Comparison of ENCODE assay signal across 1 cellular context in the genomic region with DNA sequence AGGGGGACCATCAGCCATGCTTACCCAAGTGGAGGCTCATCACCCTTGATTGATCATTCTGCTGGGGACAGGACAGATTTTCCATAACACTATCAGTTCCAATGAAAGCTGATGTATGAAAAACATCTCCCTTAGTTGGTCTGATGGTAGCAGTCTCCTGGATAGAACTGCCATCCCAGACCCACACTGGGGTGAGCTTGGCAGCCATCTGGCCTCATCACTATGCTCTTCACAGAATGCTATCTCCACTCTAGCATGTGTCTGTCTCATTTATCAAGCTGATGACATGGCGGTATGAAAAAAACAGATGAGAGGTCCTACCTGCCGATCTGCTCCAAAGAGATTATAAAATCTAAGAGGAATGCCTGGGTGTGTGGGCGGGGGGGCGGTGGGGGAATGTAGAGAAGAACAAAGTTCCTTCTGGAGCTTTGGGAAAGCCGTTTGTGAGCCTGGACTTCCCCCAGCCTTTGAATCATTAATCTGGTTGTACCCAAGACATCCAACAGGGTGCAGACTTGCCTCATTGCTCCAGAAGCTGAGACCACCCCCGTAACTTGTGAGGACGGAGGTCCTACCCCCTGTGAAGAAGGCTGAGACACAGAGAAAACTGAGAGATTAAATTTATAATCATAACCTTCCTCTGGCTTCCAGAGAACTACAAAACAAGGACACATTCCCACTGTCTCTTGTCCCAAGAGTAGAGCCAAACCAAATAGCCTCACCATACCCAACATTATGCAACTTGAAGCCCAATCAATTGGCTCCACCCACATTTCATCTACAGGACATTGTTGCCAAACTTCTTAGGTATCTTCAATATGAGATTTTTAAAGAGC.
TF ChIP-seq lines count a peak whose summit lies in the region.

No MANE protein-coding gene starts in this region.

TF ChIP-seq in H1, 55 proteins besides CTCF, POLR2A, EP300 and RAD21:
- TF ChIP-seq, protein P1, sequence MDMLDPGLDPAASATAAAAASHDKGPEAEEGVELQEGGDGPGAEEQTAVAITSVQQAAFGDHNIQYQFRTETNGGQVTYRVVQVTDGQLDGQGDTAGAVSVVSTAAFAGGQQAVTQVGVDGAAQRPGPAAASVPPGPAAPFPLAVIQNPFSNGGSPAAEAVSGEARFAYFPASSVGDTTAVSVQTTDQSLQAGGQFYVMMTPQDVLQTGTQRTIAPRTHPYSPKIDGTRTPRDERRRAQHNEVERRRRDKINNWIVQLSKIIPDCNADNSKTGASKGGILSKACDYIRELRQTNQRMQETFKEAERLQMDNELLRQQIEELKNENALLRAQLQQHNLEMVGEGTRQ (IDR thresholded peaks at IDR 0.05; ENCODE audit: low read length): no peak
- TF ChIP-seq BCL11A (IDR thresholded peaks at IDR 0.05; ENCODE audit: low read depth in 2 of 2, low read length in 2 of 2) (no peak), RBBP5 (IDR thresholded peaks at IDR 0.05; ENCODE audit: borderline replicate concordance, low read depth, low read length) (no peak), PHF8 (conservative IDR thresholded peaks at IDR 0.05; ENCODE audit: low read depth, low read length) (no peak), TCF12 (IDR thresholded peaks at IDR 0.05; ENCODE audit: low read depth, low read length) (no peak), HDAC2 (IDR thresholded peaks at IDR 0.05; ENCODE audit: borderline replicate concordance in 1 of 2, low read depth in 2 of 2, low read length in 2 of 2) (no peak), CHD2 (IDR thresholded peaks at IDR 0.05; ENCODE audit: low read length) (no peak), FOSL1 (IDR thresholded peaks at IDR 0.05; ENCODE audit: insufficient read depth, low read depth, low read length) (no peak), TAF1 (IDR thresholded peaks at IDR 0.05; ENCODE audit: low read depth, low read length) (no peak), MAFK (IDR thresholded peaks at IDR 0.05; ENCODE audit: low read depth, low read length) (no peak), CHD1 (IDR thresholded peaks at IDR 0.05; ENCODE audit: low read depth, low read length) (no peak)
